In the genomic region with DNA sequence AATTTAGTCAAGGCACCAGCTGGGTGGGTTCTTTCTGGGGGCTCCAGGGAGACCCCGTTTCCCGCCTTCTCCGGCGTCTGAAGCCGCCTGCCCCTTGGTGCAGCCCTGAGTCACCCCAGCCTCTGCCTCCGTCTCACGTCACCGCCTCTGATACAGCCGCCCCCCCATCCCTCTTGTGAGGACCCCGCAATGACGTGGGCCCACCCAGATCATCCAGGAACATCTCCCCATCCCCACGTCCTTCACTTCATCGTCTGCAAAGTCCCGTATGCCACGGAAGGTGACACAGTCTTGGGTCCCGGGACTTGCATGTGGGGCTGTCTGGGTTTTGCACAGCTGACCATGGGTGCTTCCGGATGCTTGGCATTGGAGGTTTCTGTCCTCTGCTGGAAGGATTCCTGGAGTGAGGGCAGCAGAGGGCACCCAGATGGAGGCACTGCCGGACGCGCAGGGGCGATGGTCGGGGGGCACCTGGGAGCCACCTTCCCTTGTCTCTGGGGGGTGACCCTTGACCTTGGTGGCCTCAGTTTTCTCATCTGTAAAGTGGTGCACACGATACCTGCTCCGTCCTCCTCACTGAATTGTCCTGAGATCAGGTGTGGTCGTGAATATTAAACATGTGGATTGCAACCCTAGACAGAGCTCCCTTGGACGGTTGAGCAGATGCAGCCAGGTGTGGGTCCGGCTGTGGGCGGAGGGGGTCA, we compare ENCODE assay signal across 11 cellular contexts.
"Had no signal": no experiment of that assay in that cellular context is flagged by ENCODE, and none has a peak within 500 bp of the region (broad histone marks: within the 10 kb centered on the region; RNA-seq: fewer than 3 reads in every experiment).

No MANE protein-coding gene starts in this region.

- H3K36me3 ChIP-seq: ascending aorta, gastroesophageal sphincter had no signal

- H3K4me1 Mint-ChIP-seq: activated naive CD4-positive, alpha-beta T cell treated with anti-CD3 and anti-CD28 coated beads, Interleukin-2, amount 10 ng/mL, durations not matched to agents 7 days and 5 days had no signal

- H3K36me3 Mint-ChIP-seq: activated naive CD4-positive, alpha-beta T cell treated with anti-CD3 and anti-CD28 coated beads, Interleukin-2, amount 10 ng/mL, durations not matched to agents 7 days and 5 days had no signal

- H3K27ac Mint-ChIP-seq: activated naive CD4-positive, alpha-beta T cell treated with anti-CD3 and anti-CD28 coated beads, Interleukin-2, amount 10 ng/mL, durations not matched to agents 7 days and 5 days; activated T-helper 2 cell treated with anti-CD3 and anti-CD28 coated beads, Interferon-gamma antibody, Interleukin-2, Interleukin-4, amounts not matched to agents 10 μg/mL and 5 μg/mL and 100 μg/mL, durations not matched to agents 14 hours and 24 hours and 36 hours had no signal

- DNase-seq: activated CD4-positive, alpha-beta T cell treated with anti-CD3 and anti-CD28 coated beads for 1 hour; activated CD4-positive, alpha-beta T cell treated with anti-CD3 and anti-CD28 coated beads, Interleukin-2, amount 50 U/mL, for 4 hours; activated naive CD4-positive, alpha-beta T cell treated with anti-CD3 and anti-CD28 coated beads, Interleukin-2, amount 10 ng/mL, durations not matched to agents 7 days and 5 days; spleen; stomach; T1000; testis had no signal

- H3K27ac ChIP-seq: ascending aorta, gastroesophageal sphincter, psoas muscle, spleen, stomach, testis had no signal

- H3K4me1 ChIP-seq: ascending aorta, gastroesophageal sphincter, psoas muscle, testis had no signal

- H3K9me3 ChIP-seq: ascending aorta, gastroesophageal sphincter, psoas muscle, spleen, stomach, testis had no signal

- H3K9me3 Mint-ChIP-seq: activated naive CD4-positive, alpha-beta T cell treated with anti-CD3 and anti-CD28 coated beads, Interleukin-2, amount 10 ng/mL, durations not matched to agents 7 days and 5 days; activated T-helper 2 cell treated with anti-CD3 and anti-CD28 coated beads, Interferon-gamma antibody, Interleukin-2, Interleukin-4, amounts not matched to agents 10 μg/mL and 5 μg/mL and 100 μg/mL, durations not matched to agents 14 hours and 24 hours and 36 hours had no signal

- H3K4me3 Mint-ChIP-seq: activated naive CD4-positive, alpha-beta T cell treated with anti-CD3 and anti-CD28 coated beads, Interleukin-2, amount 10 ng/mL, durations not matched to agents 7 days and 5 days had no signal

- H3K4me3 ChIP-seq: ascending aorta, gastroesophageal sphincter, psoas muscle, spleen, stomach, testis had no signal

- H3K27me3 ChIP-seq: ascending aorta, spleen, stomach, testis had no signal

- ATAC-seq: gastroesophageal sphincter, psoas muscle had no signal
